ENCODE assay signal across 8 cellular contexts in the genomic region with DNA sequence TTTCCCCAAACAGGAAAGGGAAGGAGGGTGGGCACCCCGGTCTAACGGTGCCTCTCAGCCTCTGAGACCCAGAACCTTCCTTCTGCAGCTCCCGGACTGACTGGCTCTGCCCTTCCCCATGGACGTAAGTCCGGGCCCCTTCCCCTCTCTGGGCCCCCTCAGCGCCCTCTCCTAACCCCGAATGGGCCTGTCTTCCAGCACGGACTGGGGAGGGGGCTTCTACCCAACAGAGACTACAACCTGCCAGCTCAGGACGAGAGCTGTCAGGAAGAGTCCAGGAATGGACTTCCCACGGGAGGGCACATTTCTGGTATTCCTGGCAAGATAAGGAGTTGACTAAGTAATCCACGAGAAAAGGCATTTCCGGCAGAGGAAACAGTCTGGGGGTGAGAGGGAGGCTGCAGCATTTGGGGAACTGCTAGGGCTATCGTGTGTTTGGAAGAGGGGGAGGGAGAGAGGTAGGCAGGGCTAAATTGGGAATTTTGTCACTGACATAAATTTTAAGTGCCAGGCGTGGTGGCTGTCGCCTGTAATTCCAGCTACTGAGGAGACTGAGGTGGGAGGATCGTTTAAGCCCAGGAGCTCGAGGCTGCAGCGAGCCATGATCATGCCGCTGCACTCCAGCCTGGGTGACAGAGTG. TPM values are rescaled to one million over a fixed set of nuclear protein-coding genes. Genes with fewer than 3 reads are reported as not detected.
DNase-seq lines count a peak whose midpoint lies in the region; ATAC-seq and TF ChIP-seq lines count a peak whose summit lies in the region.

No MANE protein-coding gene starts in this region.

- ATAC-seq in left colon = peak; percentile 7
- peak; percentile 16 for ATAC-seq in thoracic aorta (ENCODE audit: insufficient number of reproducible peaks, low FRiP score, low read depth)
- no peak for ATAC-seq in HG03469 (IDR thresholded peaks at IDR 0.05; ENCODE audit: unreplicated experiment)
- ATAC-seq in HG03280 (IDR thresholded peaks at IDR 0.05; ENCODE audit: unreplicated experiment) = no peak

- TF ChIP-seq CTCF in GM06990 (IDR thresholded peaks at IDR 0.05; ENCODE audit: insufficient read depth, low read length, poor library complexity, severe bottlenecking) (no peak), astrocyte of the spinal cord (IDR thresholded peaks at IDR 0.05; ENCODE audit: low read depth, low read length) (no peak), thoracic aorta (IDR thresholded peaks at IDR 0.05) (no peak)

- H3K9me3 ChIP-seq in thoracic aorta = no peaks in the 10 kb centered on the region

- in situ Hi-C loops in astrocyte of the spinal cord (cut with HindIII; ENCODE audit: low sequenced_read_pairs) = no loop called here

- intact Hi-C loops in left colon (cut with DNase I, micrococcal nuclease) = no loop called here

- peak overlapping the region; percentile 71 for H3K4me3 ChIP-seq in GM06990 (replicated peaks; ENCODE audit: low read depth, low read length)
- H3K4me3 ChIP-seq in Jurkat, Clone E6-1 (ENCODE audit: low read length) = peak overlapping the region; percentile 84
- H3K4me3 ChIP-seq in astrocyte of the spinal cord (ENCODE audit: low read depth, low read length) = peak overlapping the region; percentile 70
- peak overlapping the region; percentile 88 for H3K4me3 ChIP-seq in thoracic aorta

- H3K27me3 ChIP-seq in GM06990 (replicated peaks; ENCODE audit: control insufficient read depth, insufficient read depth, low read length) = no peaks in the 10 kb centered on the region
- no peaks in the 10 kb centered on the region for H3K27me3 ChIP-seq in thoracic aorta (replicated peaks; ENCODE audit: insufficient read depth)

- H3K36me3 ChIP-seq in GM06990 (ENCODE audit: control insufficient read depth, insufficient read depth, low read length) (no peaks in the 10 kb centered on the region), thoracic aorta (no peaks in the 10 kb centered on the region)

- peak overlapping the region; percentile 27 to 60 for H3K27ac ChIP-seq in thoracic aorta

- H3K4me1 ChIP-seq in thoracic aorta (ENCODE audit: control insufficient read depth in 1 of 2, low read depth in 2 of 2) = peaks cover 7 to 9% of the 10 kb centered on the region in 2 donors

- no peak for DNase-seq in GM06990 (ENCODE audit: extremely low read depth, insufficient read length)
- no peak for DNase-seq in Jurkat, Clone E6-1 (ENCODE audit: low read depth, low spot score)
- DNase-seq in astrocyte of the spinal cord (ENCODE audit: low read depth, low spot score) = no peak
- no peak for DNase-seq in left colon
- no peak for DNase-seq in thoracic aorta (ENCODE audit: low spot score)
- DNase-seq in stimulated activated naive CD4-positive, alpha-beta T cell (lab: John Stamatoyannopoulos, UW) = no peak

RNA-seq across cellular contexts. Expression of a gene that starts 12.1 kb away (rescaled TPM):
- polyA plus RNA-seq in Jurkat, Clone E6-1 (2012; ENCODE audit: insufficient read depth, insufficient read length) = 1,719 TPM
- total RNA-seq in left colon (1,000 to 10,000 TPM; 1,798 to 1,835 TPM), thoracic aorta (100 to 1,000 TPM; 569 to 841 TPM)

RNA-seq across cellular contexts. Expression of a gene that starts 22.3 kb away (rescaled TPM):
- polyA plus RNA-seq in Jurkat, Clone E6-1 (2012; ENCODE audit: insufficient read depth, insufficient read length) = 186 TPM
- total RNA-seq in left colon (100 to 1,000 TPM; 101 to 106 TPM), thoracic aorta (10 to 100 TPM; 37.7 to 54.2 TPM)

RNA-seq across cellular contexts. Expression of a gene that starts 22.4 kb away (rescaled TPM):
- 5.9 TPM for polyA plus RNA-seq in Jurkat, Clone E6-1 (2012; ENCODE audit: insufficient read depth, insufficient read length)
- total RNA-seq in left colon (under 1 TPM in 1 of 2 donors, not detected in 1; 0.31 TPM), thoracic aorta (not detected)

RNA-seq across cellular contexts. Expression of a gene that starts 30.5 kb away (rescaled TPM):
- polyA plus RNA-seq in Jurkat, Clone E6-1 (2012; ENCODE audit: insufficient read depth, insufficient read length) = not detected
- total RNA-seq in left colon = not detected
- not detected for total RNA-seq in thoracic aorta

RNA-seq across cellular contexts. Expression of a gene that starts 38.2 kb away (rescaled TPM):
- 4.3 TPM for polyA plus RNA-seq in Jurkat, Clone E6-1 (2012; ENCODE audit: insufficient read depth, insufficient read length)
- 1 to 10 TPM in 1 of 2 donors, under 1 TPM in 1; 0.92 to 1.1 TPM for total RNA-seq in left colon
- under 1 TPM in 1 of 2 donors, not detected in 1; 0.56 TPM for total RNA-seq in thoracic aorta

Comparison
In these comparisons a context has a peak if more than half of its experiments do, and no peak if none do; other contexts are left out.
1. ATAC-seq: peak in left colon (single experiment) and thoracic aorta (single experiment); none in HG03469 (single experiment) and HG03280 (single experiment).
2. Peak in every context shown above with its lines, with median percentiles within 50 percentile points of each other: H3K4me3 ChIP-seq.